In genomic region chr4:78551420-78552351, GRCh38 we compare ENCODE assay signal across 8 cellular contexts. TPM values are rescaled to one million over a fixed set of nuclear protein-coding genes. Genes with fewer than 3 reads are reported as not detected.
DNase-seq lines count a peak whose midpoint lies in the region; ATAC-seq and TF ChIP-seq lines count a peak whose summit lies in the region.

Gene ANXA3, plus strand, starts transcription at chr4:78551770. Its CDS starts 2,704 bp downstream, at chr4:78554474.

- TF ChIP-seq EP300 in upper lobe of left lung (IDR thresholded peaks at IDR 0.05), result no peak

- intact Hi-C loops in T-helper 1 cell treated with Interleukin-12 subunit alpha and Interleukin-12 subunit beta and Interleukin-4 antibody, amounts not matched to agents 30 ng/mL and 1 ng/mL, for 36 hours (cut with micrococcal nuclease), result loop anchor here (1.0 to 2.0 kb wide), 5 partner anchors 93 to 387 kb away; partner anchors contain the start of gene PAQR3

- TF ChIP-seq CTCF in upper lobe of left lung (IDR thresholded peaks at IDR 0.05), result peak in 1 of 6 experiments; percentile 24

- H3K4me3 ChIP-seq in GM08714 (ENCODE audit: low read length) (peak within 1 kb of the TSS; percentile 52), upper lobe of left lung (peak within 1 kb of the TSS; percentile 14 to 63 (median 58))

- no peaks in the 10 kb centered on the region for H3K9me3 ChIP-seq in upper lobe of left lung

- peak in 3 of 4 donors; percentile 42 to 78 (median 74) for TF ChIP-seq POLR2A in upper lobe of left lung (IDR thresholded peaks at IDR 0.05)

- ATAC-seq in HG02763 (IDR thresholded peaks at IDR 0.05; ENCODE audit: unreplicated experiment), result peak; percentile 54
- ATAC-seq in upper lobe of left lung (ENCODE audit: low FRiP score in 2 of 2), result peak; percentile 83
- no peak for ATAC-seq in HG02981 (IDR thresholded peaks at IDR 0.05; ENCODE audit: unreplicated experiment)

- H3K27me3 ChIP-seq in upper lobe of left lung, result no peaks in the 10 kb centered on the region

- H3K4me1 ChIP-seq in upper lobe of left lung, result peaks cover 5 to 27% (median 20%) of the 10 kb centered on the region in 4 donors

- DNase-seq in epithelial cell of prostate (ENCODE audit: low read depth, low spot score) (no peak), mucosa of gallbladder (ENCODE audit: low spot score) (peak; percentile 47), upper lobe of left lung (peak; percentile 86 to 90)
- no peak for DNase-seq in central memory CD4-positive, alpha-beta T cell

- H3K36me3 ChIP-seq in upper lobe of left lung, result peaks cover 0 to 14% (median 2%) of the 10 kb centered on the region in 4 donors

- WGBS in upper lobe of left lung, 2 donors, result 8 to 13% methylated on average over 30 to 45 of the region's 65 CpGs

- H3K27ac ChIP-seq in epithelial cell of prostate, result peak within 1 kb of the TSS; percentile 100
- H3K27ac ChIP-seq in upper lobe of left lung, result peak within 1 kb of the TSS; percentile 87 to 92 (median 92)

RNA-seq across cellular contexts. Expression of gene ANXA3, which starts in this region (rescaled TPM):
- 30.9 and 32.8 TPM in 2 replicates for total RNA-seq in T-helper 1 cell treated with Interleukin-12 subunit alpha and Interleukin-12 subunit beta and Interleukin-4 antibody, amounts not matched to agents 30 ng/mL and 1 ng/mL, for 36 hours
- total RNA-seq in mucosa of gallbladder, result 41.9 TPM
- 100 to 1,000 TPM; 113 to 484 (median 269) TPM for total RNA-seq in upper lobe of left lung

Comparison
In these comparisons a context has a peak if more than half of its experiments do, and no peak if none do; other contexts are left out.
1. DNase-seq: peak in mucosa of gallbladder (single experiment) and upper lobe of left lung (2 of 2); none in epithelial cell of prostate (single experiment) and central memory CD4-positive, alpha-beta T cell (single experiment).